ENCODE assay signal across 17 cellular contexts in the genomic region with DNA sequence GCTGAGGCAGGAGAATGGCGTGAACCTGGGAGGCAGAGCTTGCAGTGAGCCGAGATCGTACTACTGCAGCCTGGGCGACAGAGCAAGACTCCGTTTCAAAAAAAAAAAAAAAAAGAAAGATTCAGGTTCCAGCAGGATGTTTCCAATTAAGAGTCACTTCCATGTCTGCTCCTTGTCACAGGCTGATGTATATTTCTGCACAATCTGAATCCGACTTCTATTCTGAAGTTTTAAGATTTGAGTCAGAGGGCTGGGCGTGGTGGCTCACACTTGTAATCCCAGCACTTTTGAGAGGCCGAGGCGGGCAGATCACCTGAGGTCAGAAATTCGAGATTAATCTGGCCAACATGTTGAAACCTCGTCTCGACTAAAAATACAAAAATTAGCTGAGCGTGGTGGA. TPM values are rescaled to one million over a fixed set of nuclear protein-coding genes. Genes with fewer than 3 reads are reported as not detected.
DNase-seq lines count a peak whose midpoint lies in the region; ATAC-seq and TF ChIP-seq lines count a peak whose summit lies in the region.
"Had no signal": no experiment of that assay in that cellular context is flagged by ENCODE, and none has a peak within 500 bp of the region (broad histone marks: within the 10 kb centered on the region; RNA-seq: fewer than 3 reads in every experiment).

No MANE protein-coding gene starts in this region.

- peak overlapping the region; percentile 41; the same call in 1 of the 2 replicates for H3K27ac Mint-ChIP-seq in WTC11
- peak overlapping the region; percentile 75 for H3K27ac Mint-ChIP-seq in memory B cell
- no peak overlapping the region for H3K27ac Mint-ChIP-seq in activated CD4-positive, alpha-beta memory T cell treated with anti-CD3 and anti-CD28 coated beads for 36 hours

- WGBS in stomach, 5 donors = 92 to 94% (median 94%) methylated on average over 13 of the region's 13 CpGs

- no peaks in the 10 kb centered on the region for H3K4me1 Mint-ChIP-seq in WTC11
- H3K4me1 Mint-ChIP-seq in memory B cell = peaks cover 15% of the 10 kb centered on the region
- peaks cover 8% of the 10 kb centered on the region for H3K4me1 Mint-ChIP-seq in activated CD4-positive, alpha-beta memory T cell treated with anti-CD3 and anti-CD28 coated beads for 36 hours (ENCODE audit: low read depth)

- TF ChIP-seq CTCF in WTC11 (IDR thresholded peaks at IDR 0.05) (no peak), stomach (IDR thresholded peaks at IDR 0.05) (no peak)

- peaks cover 0 to 4% (median 0%) of the 10 kb centered on the region in 4 donors for H3K4me1 ChIP-seq in stomach
- H3K4me1 ChIP-seq: BLaER1 had no signal

- H3K9me3 ChIP-seq in stomach = no peaks in the 10 kb centered on the region
- H3K9me3 ChIP-seq: BLaER1 had no signal

- H3K36me3 Mint-ChIP-seq in WTC11 = peaks cover 16% of the 10 kb centered on the region
- no peaks in the 10 kb centered on the region for H3K36me3 Mint-ChIP-seq in memory B cell
- peaks cover 2% of the 10 kb centered on the region for H3K36me3 Mint-ChIP-seq in activated CD4-positive, alpha-beta memory T cell treated with anti-CD3 and anti-CD28 coated beads for 36 hours

- intact Hi-C loops in activated CD4-positive, alpha-beta memory T cell treated with anti-CD3 and anti-CD28 coated beads for 36 hours (cut with micrococcal nuclease) = no loop called here
- intact Hi-C loops in stomach (cut with DNase I; ENCODE audit: low total_unique reads) = no loop called here

- no peak overlapping the region for H3K4me3 Mint-ChIP-seq in WTC11
- H3K4me3 Mint-ChIP-seq in memory B cell = no peak overlapping the region
- no peak overlapping the region for H3K4me3 Mint-ChIP-seq in activated CD4-positive, alpha-beta memory T cell treated with anti-CD3 and anti-CD28 coated beads for 36 hours

- no peak overlapping the region for H3K27ac ChIP-seq in stomach
- H3K27ac ChIP-seq: BLaER1, PC-9 had no signal

- H3K4me3 ChIP-seq in stomach = no peak overlapping the region
- H3K4me3 ChIP-seq: BLaER1, PC-9 had no signal

- POLR2A ChIA-PET in HEK293T (lab: Yijun Ruan, JAX) = no interaction called here
- POLR2A ChIA-PET in WTC11 (lab: Charles Lee) = interaction anchor here (1.1 kb wide), 1 partner anchor 36 kb away, joined by 3 read pairs; the partner anchor contains the start of gene ESCO1
- POLR2A ChIA-PET in activated CD4-positive, alpha-beta memory T cell treated with anti-CD3 and anti-CD28 coated beads for 36 hours (lab: Charles Lee) = no interaction called here

- no peak for TF ChIP-seq EP300 in stomach (IDR thresholded peaks at IDR 0.05)

- CTCF ChIA-PET in HEK293T (lab: Yijun Ruan, JAX) (no interaction called here), WTC11 (lab: Charles Lee) (interaction anchor here (0.6 kb wide), 1 partner anchor 369 kb away, joined by 3 read pairs; no protein-coding TSS in a partner anchor)
- CTCF ChIA-PET in activated CD4-positive, alpha-beta memory T cell treated with anti-CD3 and anti-CD28 coated beads for 36 hours (lab: Charles Lee) = no interaction called here

- peaks cover 0 to 25% (median 15%) of the 10 kb centered on the region in 4 donors for H3K36me3 ChIP-seq in stomach

- peak; percentile 38 for DNase-seq in ELR (ENCODE audit: low read depth)
- no peak for DNase-seq in HEK293T (ENCODE audit: extremely low spot score)
- no peak for DNase-seq in WTC11 (ENCODE audit: low spot score)
- no peak for DNase-seq in memory B cell (ENCODE audit: low spot score in 2 of 2)
- no peak for DNase-seq in GOT3 (lab: John Stamatoyannopoulos, UW)
- no peak for DNase-seq in activated CD4-positive, alpha-beta memory T cell treated with anti-CD3 and anti-CD28 coated beads for 36 hours
- DNase-seq in effector CD8-positive, alpha-beta T cell (lab: John Stamatoyannopoulos, UW) = no peak
- DNase-seq in stomach = no peak
- DNase-seq: DMS79 treated with DMSO at 0.1 percent for 48 hours, HCEC 1CT, NCI-H187, NCI-H2171, NCI-H446, NCI-H748 treated with DMSO at 0.1 percent for 48 hours, PC-9 had no signal

- no peaks in the 10 kb centered on the region for H3K27me3 Mint-ChIP-seq in WTC11 (ENCODE audit: low read depth)
- no peaks in the 10 kb centered on the region for H3K27me3 Mint-ChIP-seq in memory B cell
- no peaks in the 10 kb centered on the region for H3K27me3 Mint-ChIP-seq in activated CD4-positive, alpha-beta memory T cell treated with anti-CD3 and anti-CD28 coated beads for 36 hours

- no peaks in the 10 kb centered on the region for H3K27me3 ChIP-seq in stomach
- H3K27me3 ChIP-seq: BLaER1 had no signal

- H3K9me3 Mint-ChIP-seq in WTC11 (no peaks in the 10 kb centered on the region), memory B cell (no peaks in the 10 kb centered on the region)
- no peaks in the 10 kb centered on the region for H3K9me3 Mint-ChIP-seq in activated CD4-positive, alpha-beta memory T cell treated with anti-CD3 and anti-CD28 coated beads for 36 hours

- no peak for TF ChIP-seq POLR2A in stomach (IDR thresholded peaks at IDR 0.05)

- ATAC-seq in WTC11 (no peak), memory B cell (ENCODE audit: low read depth) (no peak)
- ATAC-seq: HepG2 had no signal

TF ChIP-seq in HEK293T, 16 proteins besides CTCF, POLR2A, EP300 and RAD21:
- peak; percentile 67; the same call in 1 of the 2 replicates for TF ChIP-seq ZNF384 (IDR thresholded peaks at IDR 0.05)
- TF ChIP-seq FOXA1 (IDR thresholded peaks at IDR 0.05) = no peak
TF ChIP-seq in HEK293T: peak in this region for 1.

TF ChIP-seq in WTC11, 78 proteins besides CTCF, POLR2A, EP300 and RAD21:
- TF ChIP-seq ZNF232 (CRISPR knock-in tag; IDR thresholded peaks at IDR 0.05) (no peak), ZNF121 (CRISPR knock-in tag; IDR thresholded peaks at IDR 0.05) (0 out of 2 replicates have a peak, but pooled peaks have one; percentile 19), FOXP1 (CRISPR knock-in tag; IDR thresholded peaks at IDR 0.05; ENCODE audit: borderline replicate concordance) (no peak)
TF ChIP-seq in WTC11: peak in this region for 1.

RNA-seq across cellular contexts. Expression of gene SNRPD1, which starts 24.7 kb away (rescaled TPM):
- total RNA-seq in WTC11 (2021) (136 to 140 TPM (median 137 TPM) in 3 replicates), stomach (10 to 100 TPM in 1 of 5 donors, 1 to 10 TPM in 3, under 1 TPM in 1; 0.45 to 19.8 (median 5.8) TPM)
- total RNA-seq in activated CD4-positive, alpha-beta memory T cell treated with anti-CD3 and anti-CD28 coated beads for 36 hours = 100 to 1,000 TPM; 153 to 164 TPM
- 10 to 100 TPM; 18.2 to 27.4 (median 21.0) TPM for polyA plus RNA-seq in stomach

RNA-seq across cellular contexts. Expression of gene ESCO1, which starts 36.3 kb away (rescaled TPM):
- total RNA-seq in WTC11 (2021) = 35.2 to 46.5 TPM (median 35.5 TPM) in 3 replicates
- total RNA-seq in activated CD4-positive, alpha-beta memory T cell treated with anti-CD3 and anti-CD28 coated beads for 36 hours = 10 to 100 TPM; 18.6 to 22.0 TPM
- total RNA-seq in stomach = 10 to 100 TPM in 4 of 5 donors, 1 to 10 TPM in 1; 5.2 to 53.6 (median 29.9) TPM
- polyA plus RNA-seq in stomach = 1 to 10 TPM; 6.6 to 9.0 (median 8.4) TPM
